ENCODE assay signal across 25 cellular contexts in the genomic region with DNA sequence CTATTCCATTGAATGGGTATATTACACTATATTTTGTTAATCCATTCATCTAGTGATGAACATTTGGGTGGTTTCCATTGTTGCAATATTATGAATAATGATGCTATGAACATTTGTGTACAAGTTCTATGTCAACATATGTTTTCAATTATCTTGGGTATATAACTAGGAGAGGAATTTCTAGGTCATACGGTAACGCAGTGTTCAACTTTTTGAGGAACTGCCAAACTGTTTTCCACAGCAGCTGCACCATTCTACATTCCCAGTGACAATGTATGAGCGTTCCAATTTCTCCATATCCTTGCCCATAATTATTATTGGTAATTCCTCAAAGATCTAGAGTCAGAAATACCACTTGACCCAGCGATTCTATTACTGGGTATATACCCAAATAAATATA. TPM values are rescaled to one million over a fixed set of nuclear protein-coding genes. Genes with fewer than 3 reads are reported as not detected.
A peak's percentile ranks its signal among the peaks of the same experiment; 100 is the strongest.
DNase-seq lines count a peak whose midpoint lies in the region; ATAC-seq, FAIRE-seq and TF ChIP-seq lines count a peak whose summit lies in the region.
"Had no signal": no experiment of that assay in that cellular context is flagged by ENCODE, and none has a peak within 500 bp of the region (broad histone marks: within the 10 kb centered on the region; RNA-seq: fewer than 3 reads in every experiment).

No MANE protein-coding gene starts in this region.

- H3K79me2 ChIP-seq in K562 (ENCODE audit: control insufficient read depth, insufficient read depth, low read length): no peaks in the 10 kb centered on the region

- in situ Hi-C loops in K562 (cut with MboI): no loop called here

- no peak overlapping the region for H2AFZ ChIP-seq in K562 (ENCODE audit: low read depth, low read length)

- no peak for ATAC-seq in K562
- ATAC-seq in HG03439 (IDR thresholded peaks at IDR 0.05; ENCODE audit: unreplicated experiment): no peak

- POLR2A ChIA-PET in K562 (lab: Yijun Ruan, JAX): no interaction called here

- TF ChIP-seq CTCF in K562 (IDR thresholded peaks at IDR 0.05 in 2 of 3, conservative IDR thresholded peaks at IDR 0.05 in 1 of 3; ENCODE audit: insufficient read depth in 2 of 3, low read depth in 1 of 3, low read length in 3 of 3): no peak

- H3K4me2 ChIP-seq in K562 (ENCODE audit: insufficient read depth, low read length): no peak overlapping the region
- H3K4me2 ChIP-seq: BLaER1 had no signal

- BruUV-seq in K562 (replicated peaks; lab: Mats Ljungman, UMichigan): no TSS peak

- TF ChIP-seq EP300 in K562 (IDR thresholded peaks at IDR 0.05; ENCODE audit: low read length): no peak

- no peak overlapping the region for H3K9ac ChIP-seq in K562 (ENCODE audit: insufficient read depth in 1 of 2, low read depth in 2 of 2, low read length in 2 of 2)
- H3K9ac ChIP-seq: BLaER1 had no signal

- no peaks in the 10 kb centered on the region for H4K20me1 ChIP-seq in K562 (replicated peaks; ENCODE audit: control insufficient read depth, insufficient read depth, low read length)
- H4K20me1 ChIP-seq: BLaER1 had no signal

- no peaks in the 10 kb centered on the region for H3K4me1 ChIP-seq in K562 (replicated peaks in 1 of 2; ENCODE audit: control insufficient read depth in 2 of 2, insufficient read depth in 2 of 2, low read length in 2 of 2)
- H3K4me1 ChIP-seq: BE2C, BLaER1 had no signal

- no peak for DNase-seq in K562 (ENCODE audit: extremely low read depth in 1 of 4, low spot score in 3 of 4)
- peak; percentile 41 for DNase-seq in fibroblast of gingiva (ENCODE audit: low read depth)
- DNase-seq in fibroblast of peridontal ligament (ENCODE audit: extremely low read depth): peak; percentile 5
- no peak for DNase-seq in kidney tubule cell (ENCODE audit: low spot score)
- no peak for DNase-seq in DMS79 treated with DMSO at 0.1 percent for 48 hours (lab: John Stamatoyannopoulos, UW)
- DNase-seq in activated CD8-positive, alpha-beta memory T cell treated with anti-CD3 and anti-CD28 coated beads, Interleukin-2, amount 50 U/mL, for 4 hours: no peak
- DNase-seq: 8988T; ACHN; BE2C; C1 segment of cervical spinal cord; CD4-positive, alpha-beta memory T cell; CD4-positive, CD25-positive, alpha-beta regulatory T cell; CD8-positive, alpha-beta memory T cell; COR-L47; DMS 273 treated with DMSO at 0.1 percent for 48 hours; DMS153; DMS53; DMS79; GF-D8 had no signal

- no peak for TF ChIP-seq POLR2A in K562 (conservative IDR thresholded peaks at IDR 0.05)

- no peak overlapping the region for H3K27ac ChIP-seq in K562 (ENCODE audit: extremely low read depth, low read depth, low read length)
- H3K27ac ChIP-seq: BLaER1 had no signal

- H3K36me3 ChIP-seq in K562 (ENCODE audit: control insufficient read depth, insufficient read depth, low read length): no peaks in the 10 kb centered on the region
- H3K36me3 ChIP-seq: BE2C, BLaER1 had no signal

- CTCF ChIA-PET in K562 (lab: Yijun Ruan, JAX; ENCODE audit: low intra/inter-chr PET ratio): interaction anchor here (0.5 kb wide), 1 partner anchor 12 kb away, joined by 3 read pairs; no protein-coding TSS in a partner anchor

- TF ChIP-seq RAD21 in K562 (CRISPR knock-in tag; conservative IDR thresholded peaks at IDR 0.05 in 1 of 2, IDR thresholded peaks at IDR 0.05 in 1 of 2): no peak

- H3K27me3 ChIP-seq in K562 (ENCODE audit: control insufficient read depth in 2 of 2, insufficient read depth in 2 of 2, low read length in 2 of 2): no peaks in the 10 kb centered on the region
- H3K27me3 ChIP-seq: BE2C, BLaER1 had no signal

- no peak for FAIRE-seq in K562 (lab: Jason Lieb, UNC)
- FAIRE-seq: A204.1, G401.6, GM12891, GM19239 had no signal

- no peaks in the 10 kb centered on the region for H3K9me3 ChIP-seq in K562 (replicated peaks; ENCODE audit: control insufficient read depth, insufficient read depth, low read depth, low read length)
- H3K9me3 ChIP-seq: BE2C, BLaER1 had no signal

- H3K4me3 ChIP-seq in K562: no peak overlapping the region
- H3K4me3 ChIP-seq: BLaER1 had no signal

- H3K9me1 ChIP-seq in K562 (ENCODE audit: control insufficient read depth, insufficient read depth, low read length): no peaks in the 10 kb centered on the region

- WGBS in K562 (ENCODE audit: insufficient coverage, low coverage, missing lambda C conversion rate): 2% methylated on average over 4 of the region's 4 CpGs

- intact Hi-C loops in K562 (cut with micrococcal nuclease): no loop called here

TF ChIP-seq in K562, 482 proteins besides CTCF, POLR2A, EP300 and RAD21:
- TF ChIP-seq ZNF146 (CRISPR knock-in tag; IDR thresholded peaks at IDR 0.05; ENCODE audit: unreplicated experiment) (peak; percentile 34), RFX1 (IDR thresholded peaks at IDR 0.05) (no peak)

RNA-seq across cellular contexts. Expression of a gene that starts 24.1 kb away (rescaled TPM):
- total RNA-seq in K562 (2011; cell fraction: chromatin; rRNA removed; ENCODE audit: low replicate concordance): 0.04 TPM in 1 of 2 replicates, not detected in the other
- not detected in 2 replicates for total RNA-seq in K562 (2011; cell fraction: nucleolus; rRNA removed)
- not detected in 2 replicates for total RNA-seq in K562 (2011; cell fraction: nucleoplasm; rRNA removed)
- total RNA-seq in K562 (2014; rRNA removed) (not detected in 2 replicates), K562 (2014; rRNA removed; fragmentation: Illumina TruSeq; extraction: Trizol) (not detected in 2 replicates), K562 (2015; rRNA removed; fragmentation: Illumina TruSeq; extraction: Trizol) (not detected in 2 replicates), K562 (2021) (0.24 and 0.40 TPM in 2 replicates)
- polyA plus RNA-seq in K562 (2011; rRNA removed) (not detected in 2 replicates), K562 (2014; fragmentation: Illumina TruSeq; extraction: Trizol) (not detected in 2 replicates), K562 (2014; fragmentation: Nextera tagmentation; extraction: Ambion mirVana) (under 1 TPM; 0.30 to 0.31 TPM), K562 (2014; rRNA removed) (not detected in 2 replicates)
- under 0.01 TPM in 1 of 2 replicates, not detected in the other for polyA plus RNA-seq in K562 (2011; cell fraction: cytosol; rRNA removed)
- polyA plus RNA-seq in K562 (2011; cell fraction: nucleus; rRNA removed): 0.14 TPM in 1 of 2 replicates, not detected in the other
- polyA plus RNA-seq in K562 (2012): 0.30 and 0.44 TPM in 2 replicates
- polyA minus RNA-seq in K562 (2011; rRNA and poly(A)+ RNA removed): 0.06 TPM in 1 of 2 replicates, not detected in the other
- polyA minus RNA-seq in K562 (2011; cell fraction: cytosol; rRNA and poly(A)+ RNA removed): not detected in 2 replicates
- under 0.01 TPM in 2 replicates for polyA minus RNA-seq in K562 (2011; cell fraction: nucleus; rRNA and poly(A)+ RNA removed)

Comparison
In these comparisons a context has a peak if more than half of its experiments do, and no peak if none do; other contexts are left out.
1. DNase-seq: peak in fibroblast of gingiva (single experiment) and fibroblast of peridontal ligament (single experiment); none in K562 (0 of 4), kidney tubule cell (single experiment), DMS79 treated with DMSO at 0.1 percent for 48 hours (single experiment) and activated CD8-positive, alpha-beta memory T cell treated with anti-CD3 and anti-CD28 coated beads, Interleukin-2, amount 50 U/mL, for 4 hours (single experiment).